1 cellular context compared by ENCODE assay signal in genomic region chr15:88908123-88908522, GRCh38.
A peak's percentile ranks its signal among the peaks of the same experiment; 100 is the strongest.
TF ChIP-seq lines count a peak whose summit lies in the region.

No MANE protein-coding gene starts in this region.

TF ChIP-seq in K562, 482 proteins besides CTCF, POLR2A, EP300 and RAD21:
- TF ChIP-seq POLR2G (IDR thresholded peaks at IDR 0.05; ENCODE audit: low read depth, low read length) (peak; percentile 43), KLF10 (CRISPR knock-in tag; IDR thresholded peaks at IDR 0.05) (no peak), GTF2E2 (tag; IDR thresholded peaks at IDR 0.05) (no peak), ZBTB33 (CRISPR knock-in tag; IDR thresholded peaks at IDR 0.05) (peak; percentile 85), RBFOX2 (IDR thresholded peaks at IDR 0.05; ENCODE audit: low read depth, low read length) (peak; percentile 56), JUNB (CRISPR knock-in tag; conservative IDR thresholded peaks at IDR 0.05) (no peak)
